ENCODE assay signal across 18 cellular contexts in genomic region chr1:174239541-174239940, GRCh38.
DNase-seq lines count a peak whose midpoint lies in the region; ATAC-seq and TF ChIP-seq lines count a peak whose summit lies in the region.
"Had no signal": no experiment of that assay in that cellular context is flagged by ENCODE, and none has a peak within 500 bp of the region (broad histone marks: within the 10 kb centered on the region; RNA-seq: fewer than 3 reads in every experiment).

No MANE protein-coding gene starts in this region.

- H3K18ac ChIP-seq in IMR-90 (ENCODE audit: low read depth, low read length) = no peak overlapping the region

- no TSS peak for BruUV-seq in IMR-90 (replicated peaks; lab: Mats Ljungman, UMichigan)

- H3K9me3 ChIP-seq in IMR-90 (ENCODE audit: control insufficient read depth, insufficient read depth, low read length) (no peaks in the 10 kb centered on the region), ectodermal cell (ENCODE audit: control insufficient read depth, low read length) (no peaks in the 10 kb centered on the region), left lung (no peaks in the 10 kb centered on the region)
- H3K9me3 ChIP-seq: breast epithelium, esophagus muscularis mucosa, SJCRH30, suprapubic skin had no signal

- H2BK20ac ChIP-seq in IMR-90 (ENCODE audit: low read depth, low read length) = no peak overlapping the region

- no peak overlapping the region for H2BK15ac ChIP-seq in IMR-90 (ENCODE audit: low read depth, low read length)

- H3K4me3 ChIP-seq in IMR-90 (ENCODE audit: insufficient read depth, low read depth, low read length) = no peak overlapping the region
- peak overlapping the region; percentile 22 for H3K4me3 ChIP-seq in ectodermal cell (ENCODE audit: insufficient read depth, low read depth, low read length)
- H3K4me3 ChIP-seq in left lung = no peak overlapping the region
- H3K4me3 ChIP-seq: breast epithelium, dorsolateral prefrontal cortex, esophagus muscularis mucosa, SJCRH30, suprapubic skin had no signal

- H3K23ac ChIP-seq in IMR-90 (ENCODE audit: low read depth, low read length) = no peak overlapping the region

- no peak overlapping the region for H2BK5ac ChIP-seq in IMR-90 (ENCODE audit: low read depth, low read length, poor library complexity, severe bottlenecking)

- peak; percentile 67 for ATAC-seq in IMR-90 (ENCODE audit: low read depth)
- ATAC-seq in left lung = peak; percentile 38
- ATAC-seq in SK-N-SH treated with all-trans-retinoic acid at 6 μM for 48 hours = no peak
- ATAC-seq in GM19463 (IDR thresholded peaks at IDR 0.05; ENCODE audit: unreplicated experiment) = no peak
- ATAC-seq: activated CD4-positive, CD25-positive, alpha-beta regulatory T cell treated with anti-CD3 and anti-CD28 coated beads, Interleukin-2, amount 50 U/mL, for 24 hours had no signal

- no peak overlapping the region for H3K4me2 ChIP-seq in IMR-90 (ENCODE audit: low read depth, low read length)

- H4K91ac ChIP-seq in IMR-90 (ENCODE audit: insufficient read depth, low read depth, low read length) = no peak overlapping the region

- H3K56ac ChIP-seq in IMR-90 (ENCODE audit: extremely low read depth, insufficient read depth, low read length) = no peak overlapping the region

- no peak overlapping the region for H3K9ac ChIP-seq in IMR-90 (ENCODE audit: low read depth, low read length)

- H3K4me1 ChIP-seq in IMR-90 (ENCODE audit: control insufficient read depth, insufficient read depth, low read length) (no peaks in the 10 kb centered on the region), ectodermal cell (ENCODE audit: control insufficient read depth, insufficient read depth, low read length) (no peaks in the 10 kb centered on the region), left lung (peaks cover 0 to 3% of the 10 kb centered on the region in 2 donors)
- H3K4me1 ChIP-seq: breast epithelium, SJCRH30, suprapubic skin had no signal

- in situ Hi-C loops in IMR-90 (cut with MboI; ENCODE audit: low sequenced_read_pairs) = no loop called here

- TF ChIP-seq POLR2A in IMR-90 (IDR thresholded peaks at IDR 0.05; ENCODE audit: low read depth, low read length) = no peak

- dilution Hi-C loops in IMR-90 (cut with HindIII; ENCODE audit: low sequenced_read_pairs, unreplicated experiment) = no loop called here

- H2BK120ac ChIP-seq in IMR-90 (ENCODE audit: low read depth, low read length) = no peak overlapping the region

- DNase-seq in IMR-90 (no peak), left lung (no peak), NCI-H2227 treated with DMSO at 0.1 percent for 48 hours (lab: John Stamatoyannopoulos, UW) (no peak), SKM-1 treated with dmso at 0.1 percent for 144 hours (lab: John Stamatoyannopoulos, UW; ENCODE audit: unreplicated experiment) (no peak)
- DNase-seq: 8988T, dorsolateral prefrontal cortex, glutamatergic neuron, HCEC 1CT, kidney, SJCRH30 had no signal

- H3K4ac ChIP-seq in IMR-90 (ENCODE audit: low read depth, low read length) = no peak overlapping the region

- no peak overlapping the region for H4K5ac ChIP-seq in IMR-90 (ENCODE audit: low read depth, low read length)

- TF ChIP-seq CTCF in 22Rv1 (IDR thresholded peaks at IDR 0.05) (no peak), IMR-90 (conservative IDR thresholded peaks at IDR 0.05; ENCODE audit: low read depth, low read length) (no peak), left lung (IDR thresholded peaks at IDR 0.05) (no peak)

- H3K27ac ChIP-seq in 22Rv1 (peak overlapping the region; percentile 76), IMR-90 (ENCODE audit: insufficient read depth, low read length) (no peak overlapping the region), ectodermal cell (ENCODE audit: insufficient read depth, low read depth, low read length, poor library complexity, severe bottlenecking) (no peak overlapping the region), left lung (no peak overlapping the region)
- H3K27ac ChIP-seq: breast epithelium, dorsolateral prefrontal cortex, esophagus muscularis mucosa, SJCRH30, suprapubic skin had no signal

- no peaks in the 10 kb centered on the region for H4K20me1 ChIP-seq in IMR-90 (ENCODE audit: insufficient read depth, low read length)

- no peaks in the 10 kb centered on the region for H3K27me3 ChIP-seq in IMR-90 (ENCODE audit: control insufficient read depth, insufficient read depth, low read length)
- H3K27me3 ChIP-seq in ectodermal cell (ENCODE audit: control insufficient read depth, insufficient read depth, low read length, poor library complexity, severe bottlenecking) = no peaks in the 10 kb centered on the region
- no peaks in the 10 kb centered on the region for H3K27me3 ChIP-seq in left lung
- H3K27me3 ChIP-seq: breast epithelium, dorsolateral prefrontal cortex, esophagus muscularis mucosa, SJCRH30, suprapubic skin had no signal

- H2AK5ac ChIP-seq in IMR-90 (ENCODE audit: low read depth, low read length) = no peak overlapping the region

- intact Hi-C loops in IMR-90 (cut with micrococcal nuclease) (no loop called here), left lung (cut with DNase I) (no loop called here)

- H3K14ac ChIP-seq in IMR-90 (replicated peaks; ENCODE audit: low read depth, low read length) = no peak overlapping the region

- H3K36me3 ChIP-seq in IMR-90 (ENCODE audit: control insufficient read depth, insufficient read depth, low read length) (0 out of 2 replicates have a peak, but pooled peaks cover 2% of the 10 kb centered on the region), ectodermal cell (ENCODE audit: control insufficient read depth, insufficient read depth, low read length) (no peaks in the 10 kb centered on the region), left lung (peaks cover 0 to 16% of the 10 kb centered on the region in 2 donors)
- H3K36me3 ChIP-seq: breast epithelium, SJCRH30 had no signal

- H2AFZ ChIP-seq in IMR-90 (replicated peaks; ENCODE audit: low read length, poor library complexity) = no peak overlapping the region

- TF ChIP-seq RAD21 in IMR-90 (IDR thresholded peaks at IDR 0.05; ENCODE audit: low read length) = no peak

- no peaks in the 10 kb centered on the region for H3K9me1 ChIP-seq in IMR-90 (ENCODE audit: insufficient read depth, low read length)

- POLR2A ChIA-PET in IMR-90 (lab: Charles Lee; ENCODE audit: unreplicated experiment) = interaction anchor here (0.6 kb wide), 1 partner anchor 12 kb away, joined by 3 read pairs; no protein-coding TSS in a partner anchor

- H3K79me1 ChIP-seq in IMR-90 (ENCODE audit: low read depth in 1 of 2, low read length in 2 of 2) = no peaks in the 10 kb centered on the region

- CTCF ChIA-PET in IMR-90 (lab: Yijun Ruan, JAX) = no interaction called here

- WGBS in IMR-90 (ENCODE audit: extremely low coverage in 2 of 2, insufficient read length in 1 of 2), 2 experiments = no CpG with 5 or more reads among the region's 1 CpG
- no CpG with 5 or more reads among the region's 1 CpG for WGBS in ectodermal cell, 2 experiments

- H4K8ac ChIP-seq in IMR-90 (ENCODE audit: low read depth in 2 of 2, low read length in 2 of 2) = no peak overlapping the region

- no peak overlapping the region for H2AK9ac ChIP-seq in IMR-90 (replicated peaks; ENCODE audit: low read depth, low read length, poor library complexity)

TF ChIP-seq in IMR-90, 13 proteins besides CTCF, POLR2A, EP300 and RAD21 (continues in another document):
- no peak for TF ChIP-seq RFX5 (IDR thresholded peaks at IDR 0.05; ENCODE audit: low read depth, low read length)
- TF ChIP-seq BHLHE40 (IDR thresholded peaks at IDR 0.05; ENCODE audit: low read depth, low read length) = no peak
- TF ChIP-seq RCOR1 (IDR thresholded peaks at IDR 0.05; ENCODE audit: insufficient replicate concordance, low read length) = no peak
- no peak for TF ChIP-seq MAFK (IDR thresholded peaks at IDR 0.05; ENCODE audit: low read depth, low read length)
- no peak for TF ChIP-seq USF2 (IDR thresholded peaks at IDR 0.05; ENCODE audit: low read depth, low read length)
- no peak for TF ChIP-seq SMC3 (IDR thresholded peaks at IDR 0.05; ENCODE audit: low read depth, low read length)
- no peak for TF ChIP-seq MXI1 (IDR thresholded peaks at IDR 0.05; ENCODE audit: borderline replicate concordance, low read depth, low read length)
- no peak for TF ChIP-seq FOS (IDR thresholded peaks at IDR 0.05; ENCODE audit: low read depth, low read length)
- no peak for TF ChIP-seq NFE2L2 (IDR thresholded peaks at IDR 0.05; ENCODE audit: low read depth, low read length)
- no peak for TF ChIP-seq CEBPB (IDR thresholded peaks at IDR 0.05; ENCODE audit: low read depth, low read length)
- TF ChIP-seq MAZ (IDR thresholded peaks at IDR 0.05; ENCODE audit: borderline replicate concordance, low read depth, low read length) = no peak

TF ChIP-seq in SK-N-SH treated with all-trans-retinoic acid at 6 μM for 48 hours, 23 proteins besides CTCF, POLR2A, EP300 and RAD21 (continues in another document):
- no peak for TF ChIP-seq OSR1 (CRISPR knock-in tag; IDR thresholded peaks at IDR 0.05)
- no peak for TF ChIP-seq ZNF8 (CRISPR knock-in tag; IDR thresholded peaks at IDR 0.05)
- TF ChIP-seq CSDC2 (CRISPR knock-in tag; IDR thresholded peaks at IDR 0.05) = no peak
- TF ChIP-seq ZNF70 (CRISPR knock-in tag; IDR thresholded peaks at IDR 0.05) = no peak
- no peak for TF ChIP-seq POU6F1 (CRISPR knock-in tag; IDR thresholded peaks at IDR 0.05; ENCODE audit: borderline replicate concordance, low read depth)
- TF ChIP-seq CSRNP3 (CRISPR knock-in tag; IDR thresholded peaks at IDR 0.05) = no peak

Comparison
In these comparisons a context has a peak if more than half of its experiments do, and no peak if none do; other contexts are left out.
1. ATAC-seq: peak in IMR-90 (single experiment) and left lung (single experiment); none in SK-N-SH treated with all-trans-retinoic acid at 6 μM for 48 hours (single experiment) and GM19463 (single experiment).